23 cellular contexts compared by ENCODE assay signal in genomic region chr19:34767967-34768366, GRCh38.
"Had no signal": no experiment of that assay in that cellular context is flagged by ENCODE, and none has a peak within 500 bp of the region (broad histone marks: within the 10 kb centered on the region; RNA-seq: fewer than 3 reads in every experiment).

No MANE protein-coding gene starts in this region.

- H3K4me2 ChIP-seq: neural progenitor cell, smooth muscle cell had no signal

- H3K27ac ChIP-seq: gastrocnemius medialis, neural progenitor cell, parathyroid adenoma, suprapubic skin, transverse colon, upper lobe of right lung, uterus had no signal

- H3K4me3 ChIP-seq: gastrocnemius medialis, lung, neural progenitor cell, smooth muscle cell, suprapubic skin, transverse colon, upper lobe of right lung, uterus had no signal

- H3K79me2 ChIP-seq: parathyroid adenoma had no signal

- DNase-seq: cortex of kidney; effector memory CD8-positive, alpha-beta T cell; foreskin fibroblast; gastrocnemius medialis; head of caudate nucleus; kidney; stimulated activated CD4-positive, alpha-beta T cell treated with anti-CD3 and anti-CD28 coated beads, Interleukin-12 subunit alpha, Interleukin-12 subunit beta, amount 100 ng/mL, for 4 hours; stimulated activated CD4-positive, alpha-beta T cell treated with anti-CD3 and anti-CD28 coated beads, Interleukin-1b, Interleukin-23, amount 100 ng/mL, for 48 hours; stimulated activated CD4-positive, alpha-beta T cell treated with anti-CD3 and anti-CD28 coated beads, Interleukin-4, amount 100 ng/mL, for 1 hour; stimulated activated CD8-positive, alpha-beta memory T cell treated with anti-CD3 and anti-CD28 coated beads, Interleukin-4, amount 100 ng/mL, for 48 hours; stimulated activated naive CD4-positive, alpha-beta T cell; stimulated activated naive CD8-positive, alpha-beta T cell treated with anti-CD3 and anti-CD28 coated beads, Interleukin-15, amount 100 ng/mL, for 72 hours; transverse colon; upper lobe of right lung; uterus had no signal

- H3K36me3 ChIP-seq: uterus had no signal

- ATAC-seq: effector memory CD8-positive, alpha-beta T cell; gastrocnemius medialis; left lobe of liver; natural killer cell treated with Interleukin-12 subunit alpha and Interleukin-12 subunit beta and Interleukin-15 and Interleukin-18, amount 100 ng/mL, for 72 hours; sciatic nerve; stimulated activated naive CD8-positive, alpha-beta T cell treated with anti-CD3 and anti-CD28 coated beads, Interleukin-15, amount 100 ng/mL, for 72 hours; upper lobe of right lung had no signal

- H3K9me3 ChIP-seq: gastrocnemius medialis, uterus had no signal

- H3K4me1 ChIP-seq: neural progenitor cell, parathyroid adenoma, uterus had no signal

- H2AFZ ChIP-seq: neural progenitor cell, parathyroid adenoma had no signal

- H3K27me3 ChIP-seq: gastrocnemius medialis, neural progenitor cell, suprapubic skin, transverse colon, upper lobe of right lung, uterus had no signal
